In genomic region chr2:72143441-72144356, GRCh38 we compare ENCODE assay signal across 2 cellular contexts.
A peak's percentile ranks its signal among the peaks of the same experiment; 100 is the strongest.
TF ChIP-seq lines count a peak whose summit lies in the region.

No MANE protein-coding gene starts in this region.

TF ChIP-seq in HepG2, 621 proteins besides CTCF, POLR2A, EP300 and RAD21:
- TF ChIP-seq, protein P1, sequence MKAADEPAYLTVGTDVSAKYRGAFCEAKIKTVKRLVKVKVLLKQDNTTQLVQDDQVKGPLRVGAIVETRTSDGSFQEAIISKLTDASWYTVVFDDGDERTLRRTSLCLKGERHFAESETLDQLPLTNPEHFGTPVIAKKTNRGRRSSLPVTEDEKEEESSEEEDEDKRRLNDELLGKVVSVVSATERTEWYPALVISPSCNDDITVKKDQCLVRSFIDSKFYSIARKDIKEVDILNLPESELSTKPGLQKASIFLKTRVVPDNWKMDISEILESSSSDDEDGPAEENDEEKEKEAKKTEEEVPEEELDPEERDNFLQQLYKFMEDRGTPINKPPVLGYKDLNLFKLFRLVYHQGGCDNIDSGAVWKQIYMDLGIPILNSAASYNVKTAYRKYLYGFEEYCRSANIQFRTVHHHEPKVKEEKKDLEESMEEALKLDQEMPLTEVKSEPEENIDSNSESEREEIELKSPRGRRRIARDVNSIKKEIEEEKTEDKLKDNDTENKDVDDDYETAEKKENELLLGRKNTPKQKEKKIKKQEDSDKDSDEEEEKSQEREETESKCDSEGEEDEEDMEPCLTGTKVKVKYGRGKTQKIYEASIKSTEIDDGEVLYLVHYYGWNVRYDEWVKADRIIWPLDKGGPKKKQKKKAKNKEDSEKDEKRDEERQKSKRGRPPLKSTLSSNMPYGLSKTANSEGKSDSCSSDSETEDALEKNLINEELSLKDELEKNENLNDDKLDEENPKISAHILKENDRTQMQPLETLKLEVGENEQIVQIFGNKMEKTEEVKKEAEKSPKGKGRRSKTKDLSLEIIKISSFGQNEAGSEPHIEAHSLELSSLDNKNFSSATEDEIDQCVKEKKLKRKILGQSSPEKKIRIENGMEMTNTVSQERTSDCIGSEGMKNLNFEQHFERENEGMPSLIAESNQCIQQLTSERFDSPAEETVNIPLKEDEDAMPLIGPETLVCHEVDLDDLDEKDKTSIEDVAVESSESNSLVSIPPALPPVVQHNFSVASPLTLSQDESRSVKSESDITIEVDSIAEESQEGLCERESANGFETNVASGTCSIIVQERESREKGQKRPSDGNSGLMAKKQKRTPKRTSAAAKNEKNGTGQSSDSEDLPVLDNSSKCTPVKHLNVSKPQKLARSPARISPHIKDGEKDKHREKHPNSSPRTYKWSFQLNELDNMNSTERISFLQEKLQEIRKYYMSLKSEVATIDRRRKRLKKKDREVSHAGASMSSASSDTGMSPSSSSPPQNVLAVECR (CRISPR knock-in tag; IDR thresholded peaks at IDR 0.05; ENCODE audit: borderline replicate concordance): no peak
- no peak for TF ChIP-seq CREB3 (CRISPR knock-in tag; IDR thresholded peaks at IDR 0.05)
- TF ChIP-seq ZNF768 (CRISPR knock-in tag; IDR thresholded peaks at IDR 0.05): peak; percentile 9; the same call in 1 of the 2 replicates
- no peak for TF ChIP-seq POLR2AphosphoS5 (IDR thresholded peaks at IDR 0.05; ENCODE audit: low read depth, low read length)

TF ChIP-seq in HEK293T, 16 proteins besides CTCF, POLR2A, EP300 and RAD21 (continued from another document):
- TF ChIP-seq PKNOX1 (IDR thresholded peaks at IDR 0.05): no peak
- TF ChIP-seq CTBP1 (IDR thresholded peaks at IDR 0.05; ENCODE audit: borderline replicate concordance): no peak
- TF ChIP-seq SUZ12 (IDR thresholded peaks at IDR 0.05): no peak
- TF ChIP-seq ZNF384 (IDR thresholded peaks at IDR 0.05): no peak
